ENCODE assay signal across 8 cellular contexts in the genomic region with DNA sequence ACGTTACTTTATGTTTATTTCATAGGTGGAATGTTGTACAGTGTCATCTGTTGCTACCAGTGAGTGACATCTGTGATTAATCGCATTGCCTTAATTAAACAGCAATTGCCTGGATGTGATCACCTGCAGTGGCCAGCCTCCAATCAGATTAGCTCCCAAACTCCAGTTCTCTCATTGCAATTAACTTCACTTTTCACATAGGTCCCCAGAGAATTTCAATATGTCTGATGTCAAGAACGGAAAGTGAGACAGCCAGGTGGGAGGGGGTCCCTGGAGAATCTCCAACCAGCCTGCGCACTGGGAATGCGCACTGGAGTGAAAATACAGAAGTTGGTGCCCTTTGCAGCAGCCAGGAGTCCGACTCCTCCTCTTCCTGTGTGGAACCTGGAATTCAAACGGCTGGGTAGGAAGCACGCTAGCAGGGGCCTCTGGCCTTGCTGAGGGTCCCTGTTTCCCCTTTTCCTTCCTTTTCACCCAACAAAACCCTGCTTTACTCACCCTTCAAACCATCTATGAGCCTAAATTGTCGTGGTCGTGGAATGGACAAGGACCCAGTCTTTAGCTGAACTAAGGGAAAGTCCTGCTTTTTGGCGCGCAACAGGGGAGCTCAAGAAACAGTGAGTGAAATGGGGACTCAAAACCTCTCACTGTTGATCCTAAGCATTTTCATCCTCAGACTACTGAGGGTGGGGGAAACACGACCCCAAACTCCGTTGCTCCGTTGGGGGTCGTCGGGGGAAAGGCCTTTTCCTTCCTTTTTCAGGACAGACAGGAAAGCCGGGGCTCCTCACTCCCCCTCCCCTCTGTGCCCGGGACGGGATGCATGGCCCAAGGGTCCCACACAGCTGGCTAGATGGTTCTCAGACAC.
A peak's percentile ranks its signal among the peaks of the same experiment; 100 is the strongest.
DNase-seq lines count a peak whose midpoint lies in the region; ATAC-seq and TF ChIP-seq lines count a peak whose summit lies in the region.

No MANE protein-coding gene starts in this region.

- H2BK5ac ChIP-seq in H9 (ENCODE audit: insufficient read length, low read length) = no peak overlapping the region

- no CpG with 5 or more reads among the region's 20 CpGs for WGBS in H9 (ENCODE audit: extremely low coverage, insufficient read length, low lambda C conversion rate)
- 7 to 8% methylated on average over 20 of the region's 20 CpGs for WGBS in body of pancreas, 2 donors
- 7% methylated on average over 15 of the region's 20 CpGs for WGBS in suprapubic skin

- H4K91ac ChIP-seq in H9 (ENCODE audit: insufficient read length, low read depth, low read length) = no peak overlapping the region

- H3K36me3 ChIP-seq in body of pancreas (replicated peaks in 1 of 2; ENCODE audit: insufficient read depth in 1 of 2, low read depth in 2 of 2) (no peaks in the 10 kb centered on the region), suprapubic skin (no peaks in the 10 kb centered on the region)

- peak in 2 of 3 donors; percentile 52 to 63 for TF ChIP-seq POLR2A in body of pancreas (IDR thresholded peaks at IDR 0.05)
- no peak for TF ChIP-seq POLR2A in suprapubic skin (IDR thresholded peaks at IDR 0.05)

- peak overlapping the region; percentile 80 for H2AFZ ChIP-seq in H9 (ENCODE audit: low read length)

- no peak overlapping the region for H2AK5ac ChIP-seq in H9 (ENCODE audit: insufficient read length, low read length)

- H3K14ac ChIP-seq in H9 (ENCODE audit: insufficient read depth, low read length) = peak overlapping the region; percentile 86; the same call in 1 of the 2 replicates

- no peaks in the 10 kb centered on the region for H3K9me3 ChIP-seq in H9 (ENCODE audit: control insufficient read depth, low read depth, low read length)
- H3K9me3 ChIP-seq in body of pancreas = no peaks in the 10 kb centered on the region
- no peaks in the 10 kb centered on the region for H3K9me3 ChIP-seq in suprapubic skin

- DNase-seq in H9 (peak; percentile 85), NCI-H2196 treated with DMSO at 0.1 percent for 48 hours (lab: John Stamatoyannopoulos, UW; ENCODE audit: unreplicated experiment) (peak; percentile 37), body of pancreas (peak; percentile 46 to 70 (median 53)), iris pigment epithelial cell (ENCODE audit: low read depth) (peak; percentile 28), suprapubic skin (ENCODE audit: low spot score in 2 of 2) (no peak), germinal center (ENCODE audit: low spot score) (no peak)
- no peak for DNase-seq in activated effector memory CD4-positive, alpha-beta T cell treated with Interleukin-2 at 50 U/mL for 16 hours
- no peak for DNase-seq in activated T-helper 1 cell treated with anti-CD3 and anti-CD28 coated beads, Interleukin-12 subunit alpha, Interleukin-12 subunit beta, Interleukin-2, Interleukin-4 antibody, amounts not matched to agents 30 ng/mL and 10 ng/mL and 1 ng/mL, durations not matched to agents 14 hours and 24 hours and 36 hours (ENCODE audit: low spot score)

- H3K36me3 Mint-ChIP-seq in H9 (ENCODE audit: insufficient read depth in 1 of 3, low read depth in 3 of 3) = peaks cover 0 to 26% (median 3%) of the 10 kb centered on the region in 3 experiments; a peak in 5 of 7 replicates
- no peaks in the 10 kb centered on the region for H3K36me3 Mint-ChIP-seq in activated T-helper 1 cell treated with anti-CD3 and anti-CD28 coated beads, Interleukin-12 subunit alpha, Interleukin-12 subunit beta, Interleukin-2, Interleukin-4 antibody, amounts not matched to agents 30 ng/mL and 10 ng/mL and 1 ng/mL, durations not matched to agents 14 hours and 24 hours and 36 hours (ENCODE audit: low read depth)

- no peak overlapping the region for H4K5ac ChIP-seq in H9 (ENCODE audit: insufficient read length, low read depth, low read length)

- no peak for TF ChIP-seq EP300 in suprapubic skin (IDR thresholded peaks at IDR 0.05)

- peak overlapping the region; percentile 52 to 97 (median 94); a peak in 4 of 7 replicates for H3K27ac Mint-ChIP-seq in H9
- H3K27ac Mint-ChIP-seq in activated T-helper 1 cell treated with anti-CD3 and anti-CD28 coated beads, Interleukin-12 subunit alpha, Interleukin-12 subunit beta, Interleukin-2, Interleukin-4 antibody, amounts not matched to agents 30 ng/mL and 10 ng/mL and 1 ng/mL, durations not matched to agents 14 hours and 24 hours and 36 hours = no peak overlapping the region

- no peak overlapping the region for H3K4ac ChIP-seq in H9 (ENCODE audit: low read depth, low read length)

- TF ChIP-seq CTCF in H9 (conservative IDR thresholded peaks at IDR 0.05) (no peak), body of pancreas (IDR thresholded peaks at IDR 0.05) (peak in 4 of 7 experiments; percentile 19 to 29 (median 27)), suprapubic skin (IDR thresholded peaks at IDR 0.05) (no peak)

- peaks cover 8 to 9% of the 10 kb centered on the region in 2 experiments for H3K4me1 Mint-ChIP-seq in H9
- H3K4me1 Mint-ChIP-seq in activated T-helper 1 cell treated with anti-CD3 and anti-CD28 coated beads, Interleukin-12 subunit alpha, Interleukin-12 subunit beta, Interleukin-2, Interleukin-4 antibody, amounts not matched to agents 30 ng/mL and 10 ng/mL and 1 ng/mL, durations not matched to agents 14 hours and 24 hours and 36 hours (ENCODE audit: low read depth) = no peaks in the 10 kb centered on the region

- no peaks in the 10 kb centered on the region for H3K27me3 Mint-ChIP-seq in H9 (ENCODE audit: low read depth)
- H3K27me3 Mint-ChIP-seq in activated T-helper 1 cell treated with anti-CD3 and anti-CD28 coated beads, Interleukin-12 subunit alpha, Interleukin-12 subunit beta, Interleukin-2, Interleukin-4 antibody, amounts not matched to agents 30 ng/mL and 10 ng/mL and 1 ng/mL, durations not matched to agents 14 hours and 24 hours and 36 hours (ENCODE audit: insufficient read depth) = no peaks in the 10 kb centered on the region

- H2BK120ac ChIP-seq in H9 (ENCODE audit: low read depth, low read length, poor library complexity, severe bottlenecking) = no peak overlapping the region

- H3K4me1 ChIP-seq in H9 (ENCODE audit: insufficient read depth, low read length) (no peaks in the 10 kb centered on the region), body of pancreas (no peaks in the 10 kb centered on the region), suprapubic skin (no peaks in the 10 kb centered on the region)

- H2BK15ac ChIP-seq in H9 (ENCODE audit: low read depth, low read length) = no peak overlapping the region

- intact Hi-C loops in body of pancreas (cut with DNase I) = no loop called here
- intact Hi-C loops in activated T-helper 1 cell treated with anti-CD3 and anti-CD28 coated beads, Interleukin-12 subunit alpha, Interleukin-12 subunit beta, Interleukin-2, Interleukin-4 antibody, amounts not matched to agents 30 ng/mL and 10 ng/mL and 1 ng/mL, durations not matched to agents 14 hours and 24 hours and 36 hours (cut with micrococcal nuclease) = no loop called here

- no peaks in the 10 kb centered on the region for H3K79me1 ChIP-seq in H9 (ENCODE audit: insufficient read depth, low read depth, low read length, poor library complexity, severe bottlenecking)

- no peak overlapping the region for H3K56ac ChIP-seq in H9 (ENCODE audit: insufficient read length, low read depth, low read length)

- H3K4me3 ChIP-seq in body of pancreas = peak overlapping the region; percentile 21 to 36
- peak overlapping the region; percentile 54 for H3K4me3 ChIP-seq in suprapubic skin

- no peaks in the 10 kb centered on the region; the same call in 1 of the 2 replicates for H3K79me2 ChIP-seq in H9 (ENCODE audit: insufficient read depth, low read length)

- H3K23ac ChIP-seq in H9 (ENCODE audit: insufficient read length, low read depth, low read length) = no peak overlapping the region

- no peak overlapping the region for H2BK12ac ChIP-seq in H9 (ENCODE audit: insufficient read length, low read depth, low read length)

- no peak overlapping the region for H4K8ac ChIP-seq in H9 (replicated peaks; ENCODE audit: insufficient read length, low read depth, low read length)

- H4K20me1 ChIP-seq in H9 (ENCODE audit: control insufficient read depth, insufficient read depth, insufficient read length) = no peaks in the 10 kb centered on the region

- H2BK20ac ChIP-seq in H9 (ENCODE audit: low read depth, low read length, poor library complexity, severe bottlenecking) = no peak overlapping the region

- no peaks in the 10 kb centered on the region for H3K27me3 ChIP-seq in H9 (ENCODE audit: insufficient read depth, low read length)
- H3K27me3 ChIP-seq in body of pancreas = peaks cover 0 to 3% of the 10 kb centered on the region in 2 donors
- no peaks in the 10 kb centered on the region for H3K27me3 ChIP-seq in suprapubic skin

- peak; percentile 88 for ATAC-seq in body of pancreas

- H3K4me2 ChIP-seq in H9 (ENCODE audit: insufficient read depth, insufficient read length, low read length) = peak overlapping the region; percentile 75

- no peak overlapping the region for H3T11ph ChIP-seq in H9 (ENCODE audit: low read length)

- peak overlapping the region; percentile 81 for H3K18ac ChIP-seq in H9 (ENCODE audit: insufficient read length, low read depth, low read length)

- H3K27ac ChIP-seq in H9 (ENCODE audit: insufficient read length, low read depth, low read length) (no peak overlapping the region), body of pancreas (peak overlapping the region in 3 of 4 donors; percentile 35 to 43 (median 40)), suprapubic skin (peak overlapping the region; percentile 46)

- H3K9me3 Mint-ChIP-seq in H9 = no peaks in the 10 kb centered on the region
- no peaks in the 10 kb centered on the region for H3K9me3 Mint-ChIP-seq in activated T-helper 1 cell treated with anti-CD3 and anti-CD28 coated beads, Interleukin-12 subunit alpha, Interleukin-12 subunit beta, Interleukin-2, Interleukin-4 antibody, amounts not matched to agents 30 ng/mL and 10 ng/mL and 1 ng/mL, durations not matched to agents 14 hours and 24 hours and 36 hours

- peak overlapping the region; percentile 91 for H3K9ac ChIP-seq in H9 (ENCODE audit: extremely low read depth, insufficient read length, low read length)

- peak overlapping the region; percentile 61 to 88 for H3K4me3 Mint-ChIP-seq in H9
- no peak overlapping the region for H3K4me3 Mint-ChIP-seq in activated T-helper 1 cell treated with anti-CD3 and anti-CD28 coated beads, Interleukin-12 subunit alpha, Interleukin-12 subunit beta, Interleukin-2, Interleukin-4 antibody, amounts not matched to agents 30 ng/mL and 10 ng/mL and 1 ng/mL, durations not matched to agents 14 hours and 24 hours and 36 hours

- peaks cover 5% of the 10 kb centered on the region for H3K23me2 ChIP-seq in H9 (ENCODE audit: insufficient read length, low read depth, low read length, poor library complexity, severe bottlenecking)

Comparison
In these comparisons a context has a peak if more than half of its experiments do, and no peak if none do; other contexts are left out.
1. DNase-seq: peak in H9 (single experiment), NCI-H2196 treated with DMSO at 0.1 percent for 48 hours (single experiment), body of pancreas (4 of 4) and iris pigment epithelial cell (single experiment); none in suprapubic skin (0 of 2), germinal center (single experiment), activated effector memory CD4-positive, alpha-beta T cell treated with Interleukin-2 at 50 U/mL for 16 hours (single experiment) and activated T-helper 1 cell treated with anti-CD3 and anti-CD28 coated beads, Interleukin-12 subunit alpha, Interleukin-12 subunit beta, Interleukin-2, Interleukin-4 antibody, amounts not matched to agents 30 ng/mL and 10 ng/mL and 1 ng/mL, durations not matched to agents 14 hours and 24 hours and 36 hours (single experiment).
2. CTCF ChIP-seq: peak in body of pancreas (4 of 7); none in H9 (single experiment) and suprapubic skin (0 of 2).
3. POLR2A ChIP-seq: peak in body of pancreas (2 of 3); none in suprapubic skin (0 of 2).